ENCODE assay signal across 15 cellular contexts in the genomic region with DNA sequence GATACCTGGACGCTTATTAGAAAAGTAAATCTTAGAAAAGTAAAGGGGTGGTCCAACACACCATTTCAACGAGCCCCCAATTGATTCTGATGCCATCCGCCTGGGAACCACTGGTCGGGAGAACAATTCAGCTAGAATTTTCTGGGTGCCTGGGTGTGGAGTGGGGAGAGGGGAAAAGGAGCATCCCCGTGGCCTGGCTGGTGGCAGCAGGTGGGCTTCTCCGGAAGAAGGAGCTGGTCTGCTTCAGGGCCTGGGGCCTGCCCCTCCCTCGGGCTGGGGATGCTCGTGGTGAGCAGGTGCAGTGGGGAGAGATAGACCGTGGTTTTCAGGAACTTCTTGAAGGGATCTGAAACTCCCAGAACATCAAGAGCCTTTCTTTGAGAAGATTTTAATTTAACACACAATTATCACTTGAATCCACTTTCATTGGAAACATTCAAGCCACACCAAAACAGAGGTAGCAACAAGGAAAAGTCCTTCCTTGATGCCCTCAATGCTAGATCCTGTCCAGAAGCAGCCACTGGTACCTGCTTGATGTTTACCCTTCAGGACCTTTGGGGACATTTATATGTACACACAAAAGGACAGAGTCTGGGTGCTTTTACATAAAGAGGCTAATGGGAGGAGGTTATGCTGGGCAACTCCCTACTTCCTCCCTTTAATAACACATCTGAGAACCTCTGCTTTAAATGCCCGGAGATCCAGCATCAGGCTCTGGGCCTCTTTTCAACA. TPM values are rescaled to one million over a fixed set of nuclear protein-coding genes. Genes with fewer than 3 reads are reported as not detected.
DNase-seq lines count a peak whose midpoint lies in the region; ATAC-seq and TF ChIP-seq lines count a peak whose summit lies in the region.
"Had no signal": no experiment of that assay in that cellular context is flagged by ENCODE, and none has a peak within 500 bp of the region (broad histone marks: within the 10 kb centered on the region; RNA-seq: fewer than 3 reads in every experiment).

No MANE protein-coding gene starts in this region.

- peak overlapping the region; percentile 73 for H3K27ac Mint-ChIP-seq in activated CD4-positive, alpha-beta memory T cell treated with anti-CD3 and anti-CD28 coated beads, Interleukin-2, amount 10 ng/mL, durations not matched to agents 7 days and 5 days
- H3K27ac Mint-ChIP-seq in activated CD4-positive, alpha-beta memory T cell treated with anti-CD3 and anti-CD28 coated beads for 36 hours = no peak overlapping the region
- peak overlapping the region; percentile 88 for H3K27ac Mint-ChIP-seq in activated B cell treated with CpG ODN at 0.5 μM for 24 hours

- ATAC-seq in activated B cell treated with CpG ODN at 0.5 μM for 24 hours (ENCODE audit: low read depth) (peak; percentile 55), HG03039 (IDR thresholded peaks at IDR 0.05; ENCODE audit: unreplicated experiment) (no peak), HG03196 (IDR thresholded peaks at IDR 0.05; ENCODE audit: unreplicated experiment) (no peak)
- ATAC-seq: activated CD4-positive, CD25-positive, alpha-beta regulatory T cell treated with anti-CD3 and anti-CD28 coated beads, Interleukin-2, amount 50 U/mL, for 24 hours; stimulated activated naive CD8-positive, alpha-beta T cell treated with anti-CD3 and anti-CD28 coated beads, Interleukin-15, Interleukin-2, amounts not matched to agents 100 U/mL and 50 U/mL, for 24 hours had no signal

- no peak overlapping the region for H3K4me3 Mint-ChIP-seq in activated CD4-positive, alpha-beta memory T cell treated with anti-CD3 and anti-CD28 coated beads, Interleukin-2, amount 10 ng/mL, durations not matched to agents 7 days and 5 days
- H3K4me3 Mint-ChIP-seq in activated CD4-positive, alpha-beta memory T cell treated with anti-CD3 and anti-CD28 coated beads for 36 hours = no peak overlapping the region
- H3K4me3 Mint-ChIP-seq in activated B cell treated with CpG ODN at 0.5 μM for 24 hours = peak overlapping the region; percentile 71

- H3K4me1 ChIP-seq in HEK293 (ENCODE audit: control insufficient read depth, insufficient read depth, low read length) = 0 out of 2 replicates have a peak, but pooled peaks cover 3% of the 10 kb centered on the region

- peaks cover 70% of the 10 kb centered on the region for H3K4me1 Mint-ChIP-seq in activated CD4-positive, alpha-beta memory T cell treated with anti-CD3 and anti-CD28 coated beads, Interleukin-2, amount 10 ng/mL, durations not matched to agents 7 days and 5 days
- H3K4me1 Mint-ChIP-seq in activated CD4-positive, alpha-beta memory T cell treated with anti-CD3 and anti-CD28 coated beads for 36 hours (ENCODE audit: low read depth) = peaks cover 56% of the 10 kb centered on the region
- H3K4me1 Mint-ChIP-seq in activated B cell treated with CpG ODN at 0.5 μM for 24 hours = peaks cover 76% of the 10 kb centered on the region

- H3K27me3 Mint-ChIP-seq in activated CD4-positive, alpha-beta memory T cell treated with anti-CD3 and anti-CD28 coated beads, Interleukin-2, amount 10 ng/mL, durations not matched to agents 7 days and 5 days = no peaks in the 10 kb centered on the region
- no peaks in the 10 kb centered on the region for H3K27me3 Mint-ChIP-seq in activated CD4-positive, alpha-beta memory T cell treated with anti-CD3 and anti-CD28 coated beads for 36 hours
- H3K27me3 Mint-ChIP-seq in activated B cell treated with CpG ODN at 0.5 μM for 24 hours = no peaks in the 10 kb centered on the region

- no peak for DNase-seq in activated CD4-positive, alpha-beta memory T cell treated with anti-CD3 and anti-CD28 coated beads, Interleukin-2, amount 10 ng/mL, durations not matched to agents 7 days and 5 days
- DNase-seq in activated CD4-positive, alpha-beta memory T cell treated with anti-CD3 and anti-CD28 coated beads for 36 hours = no peak
- DNase-seq in activated B cell treated with CpG ODN at 0.5 μM for 24 hours (no peak), HuH-7.5 (ENCODE audit: low spot score) (no peak)
- DNase-seq in stimulated activated CD8-positive, alpha-beta memory T cell treated with anti-CD3 and anti-CD28 coated beads, Interleukin-4, amount 100 ng/mL, for 48 hours = peak; percentile 17
- DNase-seq: EL; GOT3; Kasumi-1; NCI-H2171 treated with DMSO at 0.1 percent for 48 hours; stimulated activated naive CD8-positive, alpha-beta T cell treated with anti-CD3 and anti-CD28 coated beads, Interleukin-15, Interleukin-2, amounts not matched to agents 100 U/mL and 50 U/mL, for 24 hours had no signal

- H3K27ac ChIP-seq in HEK293 (ENCODE audit: extremely low read depth, low read depth, low read length) = no peak overlapping the region
- H3K27ac ChIP-seq: neutrophil had no signal

- H3K9me3 Mint-ChIP-seq in activated CD4-positive, alpha-beta memory T cell treated with anti-CD3 and anti-CD28 coated beads, Interleukin-2, amount 10 ng/mL, durations not matched to agents 7 days and 5 days = no peaks in the 10 kb centered on the region
- no peaks in the 10 kb centered on the region for H3K9me3 Mint-ChIP-seq in activated CD4-positive, alpha-beta memory T cell treated with anti-CD3 and anti-CD28 coated beads for 36 hours
- H3K9me3 Mint-ChIP-seq in activated B cell treated with CpG ODN at 0.5 μM for 24 hours = no peaks in the 10 kb centered on the region

- TF ChIP-seq CTCF in HEK293 (tag by site-specific recombination; IDR thresholded peaks at IDR 0.05) (no peak), activated B cell treated with CpG ODN at 0.5 μM for 24 hours (IDR thresholded peaks at IDR 0.05) (no peak)

- no peaks in the 10 kb centered on the region for H3K9me3 ChIP-seq in HEK293 (ENCODE audit: control insufficient read depth, insufficient read depth, low read depth, low read length)
- H3K9me3 ChIP-seq: neutrophil had no signal

- no peaks in the 10 kb centered on the region for H3K36me3 Mint-ChIP-seq in activated CD4-positive, alpha-beta memory T cell treated with anti-CD3 and anti-CD28 coated beads, Interleukin-2, amount 10 ng/mL, durations not matched to agents 7 days and 5 days (ENCODE audit: low read depth)
- no peaks in the 10 kb centered on the region for H3K36me3 Mint-ChIP-seq in activated CD4-positive, alpha-beta memory T cell treated with anti-CD3 and anti-CD28 coated beads for 36 hours
- H3K36me3 Mint-ChIP-seq in activated B cell treated with CpG ODN at 0.5 μM for 24 hours (ENCODE audit: low read depth) = no peaks in the 10 kb centered on the region

- CTCF ChIA-PET in activated CD4-positive, alpha-beta memory T cell treated with anti-CD3 and anti-CD28 coated beads, Interleukin-2, amount 10 ng/mL, durations not matched to agents 7 days and 5 days (lab: Charles Lee) = interaction anchor here (1.2 kb wide), 1 partner anchor 96 kb away, joined by 3 read pairs; no protein-coding TSS in a partner anchor
- CTCF ChIA-PET in activated CD4-positive, alpha-beta memory T cell treated with anti-CD3 and anti-CD28 coated beads for 36 hours (lab: Charles Lee) = interaction anchor here (0.9 kb wide), 1 partner anchor 118 kb away, joined by 3 read pairs; no protein-coding TSS in a partner anchor
- CTCF ChIA-PET in HEK293 (lab: Yijun Ruan, JAX) (interaction anchor here (0.8 kb wide), 1 partner anchor 105 kb away, joined by 3 read pairs; no protein-coding TSS in a partner anchor), activated B cell treated with CpG ODN at 0.5 μM for 24 hours (lab: Charles Lee) (interaction anchor here (0.5 to 3.3 kb wide), 2 partner anchors 14 to 103 kb away, joined by 3 to 20 read pairs; no protein-coding TSS in a partner anchor)

- intact Hi-C loops in activated CD4-positive, alpha-beta memory T cell treated with anti-CD3 and anti-CD28 coated beads for 36 hours (cut with micrococcal nuclease) = loop anchor here (2.0 kb wide), 1 partner anchor 15 kb away; no protein-coding TSS in a partner anchor
- intact Hi-C loops in activated B cell treated with CpG ODN at 0.5 μM for 24 hours (cut with micrococcal nuclease) = loop anchor here (1.0 to 2.0 kb wide), 7 partner anchors 17 to 147 kb away; partner anchors contain the start of gene DUSP5

- POLR2A ChIA-PET in activated CD4-positive, alpha-beta memory T cell treated with anti-CD3 and anti-CD28 coated beads, Interleukin-2, amount 10 ng/mL, durations not matched to agents 7 days and 5 days (lab: Charles Lee) = interaction anchor here (1.0 to 2.3 kb wide), 2 partner anchors 16 to 38 kb away, joined by 3 to 7 read pairs; no protein-coding TSS in a partner anchor
- POLR2A ChIA-PET in activated CD4-positive, alpha-beta memory T cell treated with anti-CD3 and anti-CD28 coated beads for 36 hours (lab: Charles Lee) = no interaction called here
- POLR2A ChIA-PET in HEK293 (lab: Yijun Ruan, JAX) = no interaction called here
- POLR2A ChIA-PET in activated B cell treated with CpG ODN at 0.5 μM for 24 hours (lab: Charles Lee) = interaction anchor here (0.6 to 6.5 kb wide), 5 partner anchors 10 to 133 kb away, joined by 3 to 67 read pairs (median 6); no protein-coding TSS in a partner anchor

- no peaks in the 10 kb centered on the region for H3K36me3 ChIP-seq in HEK293 (ENCODE audit: control insufficient read depth in 2 of 2, insufficient read depth in 1 of 2, low read length in 2 of 2)
- H3K36me3 ChIP-seq: neutrophil had no signal

- no peak overlapping the region for H3K4me3 ChIP-seq in HEK293 (ENCODE audit: low read depth, low read length)

TF ChIP-seq in HEK293, 187 proteins besides CTCF, POLR2A, EP300 and RAD21 (continues in another document):
- TF ChIP-seq WT1 (tag by site-specific recombination; IDR thresholded peaks at IDR 0.05) (peak; percentile 68; the same call in 1 of the 2 replicates), ZNF138 (tag by site-specific recombination; IDR thresholded peaks at IDR 0.05; ENCODE audit: borderline replicate concordance) (no peak), ATF2 (tag by site-specific recombination; IDR thresholded peaks at IDR 0.05; ENCODE audit: low read depth) (no peak)

RNA-seq across cellular contexts. Expression of gene DUSP5, which starts 39.7 kb away (rescaled TPM):
- total RNA-seq in activated CD4-positive, alpha-beta memory T cell treated with anti-CD3 and anti-CD28 coated beads, Interleukin-2, amount 10 ng/mL, durations not matched to agents 7 days and 5 days = 100 to 1,000 TPM; 143 TPM
- 100 to 1,000 TPM; 171 to 176 TPM for total RNA-seq in activated CD4-positive, alpha-beta memory T cell treated with anti-CD3 and anti-CD28 coated beads for 36 hours
- total RNA-seq in activated B cell treated with CpG ODN at 0.5 μM for 24 hours = 26.1 and 28.6 TPM in 2 replicates

Comparison
In these comparisons a context has a peak if more than half of its experiments do, and no peak if none do; other contexts are left out.
1. POLR2A ChIA-PET loops: an anchor here in activated CD4-positive, alpha-beta memory T cell treated with anti-CD3 and anti-CD28 coated beads, Interleukin-2, amount 10 ng/mL, durations not matched to agents 7 days and 5 days (1.0 to 2.3 kb wide) and activated B cell treated with CpG ODN at 0.5 μM for 24 hours (0.6 to 6.5 kb wide); none called in activated CD4-positive, alpha-beta memory T cell treated with anti-CD3 and anti-CD28 coated beads for 36 hours and HEK293.